ENCODE assay signal across 26 cellular contexts in genomic region chr4:150130953-150131352, GRCh38. TPM values are rescaled to one million over a fixed set of nuclear protein-coding genes. Genes with fewer than 3 reads are reported as not detected.
DNase-seq lines count a peak whose midpoint lies in the region; ATAC-seq and TF ChIP-seq lines count a peak whose summit lies in the region.
"Had no signal": no experiment of that assay in that cellular context is flagged by ENCODE, and none has a peak within 500 bp of the region (broad histone marks: within the 10 kb centered on the region; RNA-seq: fewer than 3 reads in every experiment).

No MANE protein-coding gene starts in this region.

- peaks cover 7 to 36% of the 10 kb centered on the region in 2 donors for H3K27me3 Mint-ChIP-seq in natural killer cell treated with Interleukin-12 subunit alpha and Interleukin-12 subunit beta and Interleukin-15 and Interleukin-18, amount 100 ng/mL, for 72 hours
- H3K27me3 Mint-ChIP-seq: type B pancreatic cell had no signal

- peaks cover 28% of the 10 kb centered on the region for H3K79me2 ChIP-seq in osteoblast (ENCODE audit: insufficient read depth, low read length)

- no peak overlapping the region for H3K4me3 Mint-ChIP-seq in natural killer cell treated with Interleukin-12 subunit alpha and Interleukin-12 subunit beta and Interleukin-15 and Interleukin-18, amount 100 ng/mL, for 72 hours
- H3K4me3 Mint-ChIP-seq: activated CD8-positive, alpha-beta T cell treated with anti-CD3 and anti-CD28 coated beads for 36 hours; activated naive CD8-positive, alpha-beta T cell; activated T-cell treated with anti-CD3 and anti-CD28 coated beads, Interleukin-2, amount 50 U/mL, for 24 hours; CD8-positive, alpha-beta T cell; nephron progenitor cell; type B pancreatic cell had no signal

- H2AFZ ChIP-seq in osteoblast (ENCODE audit: low read length) = no peak overlapping the region

- peaks cover 57% of the 10 kb centered on the region for H3K4me1 ChIP-seq in osteoblast (ENCODE audit: insufficient read depth, low read length)
- H3K4me1 ChIP-seq: prostate gland had no signal

- no peaks in the 10 kb centered on the region for H3K36me3 Mint-ChIP-seq in natural killer cell treated with Interleukin-12 subunit alpha and Interleukin-12 subunit beta and Interleukin-15 and Interleukin-18, amount 100 ng/mL, for 72 hours
- H3K36me3 Mint-ChIP-seq: activated naive CD8-positive, alpha-beta T cell; CD8-positive, alpha-beta T cell had no signal

- no peaks in the 10 kb centered on the region for H3K27me3 ChIP-seq in osteoblast (ENCODE audit: insufficient read depth, low read length)

- H3K4me1 Mint-ChIP-seq in natural killer cell treated with Interleukin-12 subunit alpha and Interleukin-12 subunit beta and Interleukin-15 and Interleukin-18, amount 100 ng/mL, for 72 hours (ENCODE audit: low read depth in 2 of 2) = peaks cover 0 to 5% of the 10 kb centered on the region in 2 donors

- peaks cover 4% of the 10 kb centered on the region for H3K9me3 Mint-ChIP-seq in natural killer cell treated with Interleukin-12 subunit alpha and Interleukin-12 subunit beta and Interleukin-15 and Interleukin-18, amount 100 ng/mL, for 72 hours
- H3K9me3 Mint-ChIP-seq: activated CD8-positive, alpha-beta T cell treated with anti-CD3 and anti-CD28 coated beads for 36 hours; activated T-cell treated with anti-CD3 and anti-CD28 coated beads, Interleukin-2, amount 50 U/mL, for 24 hours; CD8-positive, alpha-beta T cell; nephron progenitor cell had no signal

- H3K27ac ChIP-seq in osteoblast (ENCODE audit: low read depth, low read length) = peak overlapping the region; percentile 49
- H3K27ac ChIP-seq: prostate gland had no signal

- no peak overlapping the region for H3K4me3 ChIP-seq in AG10803 (ENCODE audit: low read length)
- no peak overlapping the region for H3K4me3 ChIP-seq in osteoblast (ENCODE audit: insufficient read depth, low read length)
- H3K4me3 ChIP-seq: prostate gland had no signal

- DNase-seq in AG10803 (ENCODE audit: low read depth) (peak; percentile 83), NCI-H446 (lab: John Stamatoyannopoulos, UW) (peak; percentile 59 to 61), dedifferentiated amniotic fluid mesenchymal stem cell (ENCODE audit: extremely low spot score) (peak; percentile 64), osteoblast (ENCODE audit: insufficient read length, low spot score, missing footprints) (no peak), NCI-H1436 treated with DMSO at 0.1 percent for 48 hours (lab: John Stamatoyannopoulos, UW) (no peak)
- no peak for DNase-seq in natural killer cell treated with Interleukin-12 subunit alpha and Interleukin-12 subunit beta and Interleukin-15 and Interleukin-18, amount 100 ng/mL, for 72 hours (ENCODE audit: low spot score)
- DNase-seq: activated CD8-positive, alpha-beta T cell treated with anti-CD3 and anti-CD28 coated beads for 36 hours; activated T-cell treated with anti-CD3 and anti-CD28 coated beads, Interleukin-2, amount 50 U/mL, for 24 hours; caudate nucleus; CD8-positive, alpha-beta T cell; DND-41; GOT3; hippocampal formation; MV-4-11; NCI-H1930; NCI-H524; nephron progenitor cell; SHP77; stimulated activated CD4-positive, alpha-beta T cell treated with anti-CD3 and anti-CD28 coated beads, Interleukin-15, amount 100 ng/mL, for 24 hours; stimulated activated naive CD4-positive, alpha-beta T cell; T-helper 1 cell had no signal

- H3K36me3 ChIP-seq in osteoblast (ENCODE audit: insufficient read depth, low read length) = no peaks in the 10 kb centered on the region
- H3K36me3 ChIP-seq: prostate gland had no signal

- no peak overlapping the region for H3K27ac Mint-ChIP-seq in natural killer cell treated with Interleukin-12 subunit alpha and Interleukin-12 subunit beta and Interleukin-15 and Interleukin-18, amount 100 ng/mL, for 72 hours
- H3K27ac Mint-ChIP-seq: activated CD8-positive, alpha-beta T cell treated with anti-CD3 and anti-CD28 coated beads for 36 hours; activated naive CD8-positive, alpha-beta T cell; activated T-cell treated with anti-CD3 and anti-CD28 coated beads, Interleukin-2, amount 50 U/mL, for 24 hours; CD8-positive, alpha-beta T cell; nephron progenitor cell; type B pancreatic cell had no signal

- no peak overlapping the region for H3K4me2 ChIP-seq in osteoblast (ENCODE audit: insufficient read depth, low read length)

- no peaks in the 10 kb centered on the region for H4K20me1 ChIP-seq in osteoblast (ENCODE audit: insufficient read depth, low read length)

- H3K9me3 ChIP-seq in osteoblast (ENCODE audit: low read depth, low read length) = no peaks in the 10 kb centered on the region
- H3K9me3 ChIP-seq: prostate gland had no signal

- TF ChIP-seq CTCF in AG10803 (conservative IDR thresholded peaks at IDR 0.05; ENCODE audit: low read length) (no peak), osteoblast (IDR thresholded peaks at IDR 0.05; ENCODE audit: extremely low read depth, low read depth, low read length) (no peak)

- no peak for ATAC-seq in natural killer cell treated with Interleukin-12 subunit alpha and Interleukin-12 subunit beta and Interleukin-15 and Interleukin-18, amount 100 ng/mL, for 72 hours
- ATAC-seq in HG03342 (IDR thresholded peaks at IDR 0.05; ENCODE audit: unreplicated experiment) (no peak), HG02970 (IDR thresholded peaks at IDR 0.05; ENCODE audit: low FRiP score, unreplicated experiment) (no peak)
- ATAC-seq: activated CD8-positive, alpha-beta T cell treated with anti-CD3 and anti-CD28 coated beads for 36 hours; CD8-positive, alpha-beta T cell had no signal

RNA-seq across cellular contexts. Expression of gene DCLK2, which starts 52.7 kb away (rescaled TPM):
- total RNA-seq in osteoblast = 11.6 and 13.6 TPM in 2 replicates
- under 1 TPM in 1 of 2 donors, not detected in 1; 0.08 TPM for total RNA-seq in natural killer cell treated with Interleukin-12 subunit alpha and Interleukin-12 subunit beta and Interleukin-15 and Interleukin-18, amount 100 ng/mL, for 72 hours
- total RNA-seq: activated CD8-positive, alpha-beta T cell treated with anti-CD3 and anti-CD28 coated beads for 36 hours had no signal

Comparison
In these comparisons a context has a peak if more than half of its experiments do, and no peak if none do; other contexts are left out.
1. DNase-seq: peak in AG10803 (single experiment), NCI-H446 (2 of 2) and dedifferentiated amniotic fluid mesenchymal stem cell (single experiment); none in osteoblast (single experiment), NCI-H1436 treated with DMSO at 0.1 percent for 48 hours (single experiment) and natural killer cell treated with Interleukin-12 subunit alpha and Interleukin-12 subunit beta and Interleukin-15 and Interleukin-18, amount 100 ng/mL, for 72 hours (single experiment).
2. RNA of gene DCLK2, which starts 52.7 kb away (total RNA-seq): 11.6 to 13.6 TPM in osteoblast; 0.08 TPM in natural killer cell treated with Interleukin-12 subunit alpha and Interleukin-12 subunit beta and Interleukin-15 and Interleukin-18, amount 100 ng/mL, for 72 hours; every median in the first group is over 10 times any median in the second.